12 cellular contexts compared by ENCODE assay signal in genomic region chr1:197733324-197733723, GRCh38.
"Had no signal": no experiment of that assay in that cellular context is flagged by ENCODE, and none has a peak within 500 bp of the region (broad histone marks: within the 10 kb centered on the region; RNA-seq: fewer than 3 reads in every experiment).

No MANE protein-coding gene starts in this region.

- H3K9me3 ChIP-seq: left lung, sigmoid colon, spleen, stomach, thoracic aorta had no signal

- H3K4me3 Mint-ChIP-seq: activated T-helper 1 cell treated with anti-CD3 and anti-CD28 coated beads, Interleukin-12 subunit alpha, Interleukin-12 subunit beta, Interleukin-2, Interleukin-4 antibody, amounts not matched to agents 30 ng/mL and 10 ng/mL and 1 ng/mL, durations not matched to agents 14 hours and 24 hours and 36 hours; memory B cell; natural killer cell; T-helper 2 cell treated with Interferon-gamma antibody and Interleukin-4, amounts not matched to agents 5 μg/mL and 100 μg/mL, for 36 hours had no signal

- H3K36me3 ChIP-seq: left lung, sigmoid colon, stomach, thoracic aorta had no signal

- H3K27ac Mint-ChIP-seq: activated T-helper 1 cell treated with anti-CD3 and anti-CD28 coated beads, Interleukin-12 subunit alpha, Interleukin-12 subunit beta, Interleukin-2, Interleukin-4 antibody, amounts not matched to agents 30 ng/mL and 10 ng/mL and 1 ng/mL, durations not matched to agents 14 hours and 24 hours and 36 hours; memory B cell; natural killer cell; T-helper 2 cell treated with Interferon-gamma antibody and Interleukin-4, amounts not matched to agents 5 μg/mL and 100 μg/mL, for 36 hours had no signal

- H3K27me3 ChIP-seq: left lung, sigmoid colon, spleen, stomach had no signal

- H3K27me3 Mint-ChIP-seq: memory B cell had no signal

- DNase-seq: activated CD4-positive, alpha-beta T cell treated with anti-CD3 and anti-CD28 coated beads, Interleukin-2, amount 50 U/mL, for 1 hour; activated naive CD4-positive, alpha-beta T cell; kidney; left lung; natural killer cell; sigmoid colon; spleen; stomach had no signal

- H3K36me3 Mint-ChIP-seq: natural killer cell had no signal

- H3K9me3 Mint-ChIP-seq: natural killer cell had no signal

- H3K4me3 ChIP-seq: left lung, sigmoid colon, spleen, stomach, thoracic aorta had no signal

- H3K27ac ChIP-seq: left lung, sigmoid colon, spleen, stomach, thoracic aorta had no signal
